In the genomic region with DNA sequence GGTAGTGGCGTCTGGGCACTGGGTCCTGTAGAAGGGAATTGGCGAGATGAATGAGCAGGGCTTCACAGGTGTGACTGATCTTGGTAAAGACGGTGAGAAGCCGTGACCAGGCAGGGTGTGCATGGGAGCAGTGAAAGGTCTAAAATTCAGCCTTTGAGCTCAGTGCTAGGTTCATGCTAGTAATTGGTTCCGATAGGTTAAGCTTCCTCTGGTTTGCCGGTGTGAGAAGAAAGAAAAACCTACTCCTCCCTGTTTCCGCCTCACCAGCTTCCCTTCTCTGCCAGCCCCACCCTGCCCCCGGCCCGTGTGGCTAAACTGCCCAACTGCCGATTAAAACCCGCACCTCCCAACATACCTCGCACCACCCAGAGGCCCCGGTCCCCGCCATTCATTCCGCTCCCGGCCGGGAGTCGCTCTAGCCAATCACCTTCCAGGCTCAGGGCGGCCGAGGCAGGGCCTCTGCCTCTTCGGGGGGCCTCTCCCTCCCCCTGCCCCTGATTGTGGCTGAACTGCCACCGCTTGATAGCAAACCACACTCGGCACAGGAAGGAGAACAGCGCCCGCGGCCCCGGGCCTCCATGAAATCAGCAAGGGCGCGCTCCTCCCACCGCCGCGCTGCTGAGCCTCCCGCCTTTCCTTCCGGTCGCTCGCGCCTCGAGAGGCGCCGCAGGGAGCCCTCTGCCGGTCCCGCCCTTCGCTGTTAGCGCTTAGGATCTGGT, we compare ENCODE assay signal across 8 cellular contexts. TPM values are rescaled to one million over a fixed set of nuclear protein-coding genes. Genes with fewer than 3 reads are reported as not detected.
DNase-seq lines count a peak whose midpoint lies in the region; TF ChIP-seq lines count a peak whose summit lies in the region.

No MANE protein-coding gene starts in this region.

- H3K56ac ChIP-seq in H9 (ENCODE audit: insufficient read length, low read depth, low read length): no peak overlapping the region

- peak overlapping the region; percentile 92 for H3K18ac ChIP-seq in H9 (ENCODE audit: insufficient read length, low read depth, low read length)

- H4K8ac ChIP-seq in H9 (replicated peaks; ENCODE audit: insufficient read length, low read depth, low read length): no peak overlapping the region

- DNase-seq in ELR (ENCODE audit: low read depth) (peak; percentile 86), H9 (peak; percentile 93), M059J (ENCODE audit: low read depth) (peak; percentile 87), foreskin fibroblast (peak; percentile 58 to 87), neural crest cell (ENCODE audit: low read depth, low spot score) (peak; percentile 83)
- peak; percentile 94 for DNase-seq in activated effector memory CD4-positive, alpha-beta T cell treated with anti-CD3 and anti-CD28 coated beads, Interleukin-2, amount 50 U/mL, for 16 hours

- H2AK5ac ChIP-seq in H9 (ENCODE audit: insufficient read length, low read length): no peak overlapping the region

- H3K27ac ChIP-seq in H9 (ENCODE audit: insufficient read length, low read depth, low read length) (peak overlapping the region; percentile 75), stomach smooth muscle (ENCODE audit: low read length) (peak overlapping the region; percentile 83)

- peak overlapping the region; percentile 55; the same call in 1 of the 2 replicates for H3K4ac ChIP-seq in H9 (ENCODE audit: low read depth, low read length)

- peak overlapping the region; percentile 68 to 71 for H3K4me3 ChIP-seq in foreskin fibroblast (ENCODE audit: low read depth in 1 of 2, low read length in 2 of 2)
- H3K4me3 ChIP-seq in stomach smooth muscle (ENCODE audit: low read length in 2 of 2): peak overlapping the region; percentile 78 to 79

- H3K9me3 Mint-ChIP-seq in H9 (no peaks in the 10 kb centered on the region), neural crest cell (no peaks in the 10 kb centered on the region)

- H3K9me3 ChIP-seq in H9 (ENCODE audit: control insufficient read depth, low read depth, low read length): no peaks in the 10 kb centered on the region
- no peaks in the 10 kb centered on the region for H3K9me3 ChIP-seq in stomach smooth muscle (ENCODE audit: control insufficient read depth in 2 of 2, low read length in 2 of 2)

- H3K9ac ChIP-seq in H9 (ENCODE audit: extremely low read depth, insufficient read length, low read length) (peak overlapping the region; percentile 68), stomach smooth muscle (ENCODE audit: low read length in 2 of 2) (peak overlapping the region; percentile 77 to 82)

- H2BK120ac ChIP-seq in H9 (ENCODE audit: low read depth, low read length, poor library complexity, severe bottlenecking): peak overlapping the region; percentile 83

- H3K4me1 Mint-ChIP-seq in H9 (peaks cover 33 to 42% of the 10 kb centered on the region in 2 experiments), neural crest cell (peaks cover 44% of the 10 kb centered on the region)

- TF ChIP-seq CTCF in H9 (conservative IDR thresholded peaks at IDR 0.05) (no peak), foreskin fibroblast (IDR thresholded peaks at IDR 0.05; ENCODE audit: low read depth, low read length) (peak; percentile 13), neural crest cell (conservative IDR thresholded peaks at IDR 0.05) (no peak)

- no peak overlapping the region for H2AFZ ChIP-seq in H9 (ENCODE audit: low read length)

- H3K36me3 Mint-ChIP-seq in H9 (ENCODE audit: insufficient read depth in 1 of 3, low read depth in 3 of 3) (peaks cover 0 to 5% (median 0%) of the 10 kb centered on the region in 3 experiments; a peak in 2 of 7 replicates), neural crest cell (ENCODE audit: low read depth) (no peaks in the 10 kb centered on the region)

- peak overlapping the region; percentile 88 to 100 (median 97) for H3K27ac Mint-ChIP-seq in H9
- peak overlapping the region; percentile 97 for H3K27ac Mint-ChIP-seq in neural crest cell (ENCODE audit: unreplicated experiment)

- H3K36me3 ChIP-seq in stomach smooth muscle (ENCODE audit: control insufficient read depth in 2 of 2, insufficient read depth in 2 of 2, low read length in 2 of 2): no peaks in the 10 kb centered on the region

- peaks cover 8% of the 10 kb centered on the region for H3K23me2 ChIP-seq in H9 (ENCODE audit: insufficient read length, low read depth, low read length, poor library complexity, severe bottlenecking)

- H2BK5ac ChIP-seq in H9 (ENCODE audit: insufficient read length, low read length): no peak overlapping the region

- H4K5ac ChIP-seq in H9 (ENCODE audit: insufficient read length, low read depth, low read length): peak overlapping the region; percentile 29

- H3K4me1 ChIP-seq in H9 (ENCODE audit: insufficient read depth, low read length) (peaks cover 2% of the 10 kb centered on the region; the same call in 1 of the 2 replicates), stomach smooth muscle (ENCODE audit: control insufficient read depth, insufficient read depth, low read length) (peaks cover 18% of the 10 kb centered on the region)

- TF ChIP-seq POLR2A in Raji (IDR thresholded peaks at IDR 0.05; ENCODE audit: insufficient read depth, low read depth, low read length): peak; percentile 76

- no peak overlapping the region for H2BK20ac ChIP-seq in H9 (ENCODE audit: low read depth, low read length, poor library complexity, severe bottlenecking)

- no peaks in the 10 kb centered on the region for H4K20me1 ChIP-seq in H9 (ENCODE audit: control insufficient read depth, insufficient read depth, insufficient read length)

- no peak overlapping the region for H2BK12ac ChIP-seq in H9 (ENCODE audit: insufficient read length, low read depth, low read length)

- H2BK15ac ChIP-seq in H9 (ENCODE audit: low read depth, low read length): no peak overlapping the region

- H3K79me1 ChIP-seq in H9 (ENCODE audit: insufficient read depth, low read depth, low read length, poor library complexity, severe bottlenecking): no peaks in the 10 kb centered on the region

- no CpG with 5 or more reads among the region's 44 CpGs for WGBS in H9 (ENCODE audit: extremely low coverage, insufficient read length, low lambda C conversion rate)

- peak overlapping the region; percentile 65 for H3K4me2 ChIP-seq in H9 (ENCODE audit: insufficient read depth, insufficient read length, low read length)

- H3K79me2 ChIP-seq in H9 (ENCODE audit: insufficient read depth, low read length): no peaks in the 10 kb centered on the region

- H3T11ph ChIP-seq in H9 (ENCODE audit: low read length): no peak overlapping the region

- H3K27me3 Mint-ChIP-seq in H9 (ENCODE audit: low read depth) (no peaks in the 10 kb centered on the region; the same call in 1 of the 2 replicates), neural crest cell (ENCODE audit: low read depth) (no peaks in the 10 kb centered on the region)

- H3K27me3 ChIP-seq in H9 (ENCODE audit: insufficient read depth, low read length) (no peaks in the 10 kb centered on the region), stomach smooth muscle (ENCODE audit: control insufficient read depth in 1 of 2, insufficient read depth in 2 of 2, low read length in 2 of 2) (no peaks in the 10 kb centered on the region)

- no peak overlapping the region for H3K23ac ChIP-seq in H9 (ENCODE audit: insufficient read length, low read depth, low read length)

- peak overlapping the region; percentile 74 to 80 for H3K4me3 Mint-ChIP-seq in H9
- peak overlapping the region; percentile 92 for H3K4me3 Mint-ChIP-seq in neural crest cell

- peak overlapping the region; percentile 93; the same call in 1 of the 2 replicates for H3K14ac ChIP-seq in H9 (ENCODE audit: insufficient read depth, low read length)

- no peak overlapping the region for H4K91ac ChIP-seq in H9 (ENCODE audit: insufficient read length, low read depth, low read length)

RNA-seq across cellular contexts. Expression of a gene that starts 7.3 kb away (rescaled TPM):
- total RNA-seq in H9 (2021) (2.8 and 4.0 TPM in 2 replicates), neural crest cell (0.52 and 1.5 TPM in 2 replicates)
- total RNA-seq in M059J (2014; rRNA removed; shearing (Covaris generic)): 0.42 and 1.1 TPM in 2 replicates

Comparison
In these comparisons a context has a peak if more than half of its experiments do, and no peak if none do; other contexts are left out.
1. Peak in every context shown above with its lines: DNase-seq, H3K4me3 ChIP-seq and H3K27ac ChIP-seq.